ENCODE assay signal across 11 cellular contexts in the genomic region with DNA sequence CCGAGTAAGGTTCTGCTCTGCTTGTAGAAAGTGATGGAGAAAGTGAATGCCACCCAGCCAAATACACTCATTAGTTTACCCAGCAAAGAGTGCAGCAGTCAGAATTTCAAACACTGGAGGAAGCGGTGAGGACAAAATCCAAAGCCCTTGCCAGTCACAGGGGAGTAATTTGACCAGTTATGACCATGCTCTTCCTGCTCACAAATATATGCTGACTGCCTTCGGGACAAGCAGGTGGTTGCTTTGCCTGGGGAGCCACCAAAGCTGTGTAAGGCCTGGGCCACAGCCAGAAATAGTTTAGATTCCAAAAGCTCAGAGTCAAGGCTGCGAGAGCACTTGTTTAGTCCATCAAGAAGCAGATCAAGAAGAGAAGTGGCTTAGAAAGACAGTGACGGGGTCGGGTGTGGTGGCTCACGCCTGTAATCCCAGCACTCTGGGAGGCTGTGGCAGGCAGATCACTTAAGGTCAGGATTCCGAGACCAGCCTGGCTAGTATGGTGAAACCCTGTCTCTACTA.
DNase-seq lines count a peak whose midpoint lies in the region; ATAC-seq, FAIRE-seq and TF ChIP-seq lines count a peak whose summit lies in the region.
"Had no signal": no experiment of that assay in that cellular context is flagged by ENCODE, and none has a peak within 500 bp of the region (broad histone marks: within the 10 kb centered on the region; RNA-seq: fewer than 3 reads in every experiment).

No MANE protein-coding gene starts in this region.

- peak; percentile 72 for DNase-seq in H54 (ENCODE audit: insufficient read length, low spot score)
- DNase-seq in RWPE1 (ENCODE audit: low spot score): peak; percentile 35
- peak; percentile 77 for DNase-seq in fibroblast of pulmonary artery (ENCODE audit: low read depth)
- DNase-seq in skeletal muscle cell (ENCODE audit: low read depth): peak; percentile 50
- DNase-seq in activated CD8-positive, alpha-beta memory T cell treated with anti-CD3 and anti-CD28 coated beads, Interleukin-2, amount 50 U/mL, for 4 hours: no peak
- DNase-seq in D721Med (ENCODE audit: insufficient read length, low spot score): no peak

- POLR2A ChIA-PET in RWPE1 (lab: Yijun Ruan, JAX; ENCODE audit: low non-redundant PET): no interaction called here

- FAIRE-seq in H54 (lab: Jason Lieb, UNC) (peak; percentile 97), D721Med (lab: Jason Lieb, UNC) (no peak)
- FAIRE-seq: endometrium, TTC549 had no signal

- CTCF ChIA-PET in RWPE1 (lab: Yijun Ruan, JAX): interaction anchor here (0.6 kb wide), 1 partner anchor 8 kb away, joined by 3 read pairs; no protein-coding TSS in a partner anchor

- no peak for TF ChIP-seq POLR2A in H54 (IDR thresholded peaks at IDR 0.05; ENCODE audit: low read depth, low read length)

- TF ChIP-seq CTCF in RWPE1 (conservative IDR thresholded peaks at IDR 0.05; ENCODE audit: low read depth): no peak
- TF ChIP-seq CTCF in fibroblast of pulmonary artery (IDR thresholded peaks at IDR 0.05; ENCODE audit: low read length, missing control alignments): no peak
- no peak for TF ChIP-seq CTCF in D721Med (IDR thresholded peaks at IDR 0.05; ENCODE audit: insufficient read depth, missing control alignments)

- ATAC-seq in HG03095 (IDR thresholded peaks at IDR 0.05; ENCODE audit: unreplicated experiment) (no peak), HG03139 (IDR thresholded peaks at IDR 0.05; ENCODE audit: unreplicated experiment) (no peak)

- peak overlapping the region; percentile 84 for H3K27ac ChIP-seq in RWPE1
- H3K27ac ChIP-seq: skin epidermis had no signal

- H3K4me3 ChIP-seq in fibroblast of pulmonary artery (replicated peaks; ENCODE audit: low read depth, low read length) (no peak overlapping the region), skeletal muscle cell (ENCODE audit: low read depth, low read length) (no peak overlapping the region)
- H3K4me3 ChIP-seq: skin epidermis had no signal

Comparison
In these comparisons a context has a peak if more than half of its experiments do, and no peak if none do; other contexts are left out.
1. DNase-seq: peak in H54 (single experiment), RWPE1 (single experiment), fibroblast of pulmonary artery (single experiment) and skeletal muscle cell (single experiment); none in activated CD8-positive, alpha-beta memory T cell treated with anti-CD3 and anti-CD28 coated beads, Interleukin-2, amount 50 U/mL, for 4 hours (single experiment) and D721Med (single experiment).